Comparison of ENCODE assay signal across 22 cellular contexts in genomic region chr19:40995355-40995754, GRCh38. TPM values are rescaled to one million over a fixed set of nuclear protein-coding genes. Genes with fewer than 3 reads are reported as not detected.
DNase-seq lines count a peak whose midpoint lies in the region; ATAC-seq lines count a peak whose summit lies in the region.
"Had no signal": no experiment of that assay in that cellular context is flagged by ENCODE, and none has a peak within 500 bp of the region (broad histone marks: within the 10 kb centered on the region; RNA-seq: fewer than 3 reads in every experiment).

No MANE protein-coding gene starts in this region.

- POLR2A ChIA-PET in activated CD4-positive, alpha-beta T cell treated with anti-CD3 and anti-CD28 coated beads for 36 hours (lab: Charles Lee): no interaction called here

- H3K4me1 Mint-ChIP-seq in activated CD4-positive, alpha-beta T cell treated with anti-CD3 and anti-CD28 coated beads for 36 hours: peaks cover 8% of the 10 kb centered on the region
- H3K4me1 Mint-ChIP-seq in stimulated activated naive CD8-positive, alpha-beta T cell treated with anti-CD3 and anti-CD28 coated beads, Interleukin-15, amount 100 ng/mL, for 72 hours: peaks cover 7% of the 10 kb centered on the region
- H3K4me1 Mint-ChIP-seq: CD8-positive, alpha-beta memory T cell had no signal

- CTCF ChIA-PET in activated CD4-positive, alpha-beta T cell treated with anti-CD3 and anti-CD28 coated beads for 36 hours (lab: Charles Lee): no interaction called here

- ATAC-seq in activated CD4-positive, alpha-beta T cell treated with anti-CD3 and anti-CD28 coated beads for 36 hours: peak; percentile 89
- ATAC-seq in stimulated activated naive CD8-positive, alpha-beta T cell treated with anti-CD3 and anti-CD28 coated beads, Interleukin-15, Interleukin-2, amounts not matched to agents 100 U/mL and 50 U/mL, for 24 hours: peak; percentile 63
- no peak for ATAC-seq in stimulated activated naive CD8-positive, alpha-beta T cell treated with anti-CD3 and anti-CD28 coated beads, Interleukin-15, amount 100 ng/mL, for 72 hours
- ATAC-seq in esophagus mucosa (peak; percentile 72), GM21381 (IDR thresholded peaks at IDR 0.05; ENCODE audit: unreplicated experiment) (no peak), GM21526 (IDR thresholded peaks at IDR 0.05; ENCODE audit: low FRiP score, unreplicated experiment) (no peak), left lobe of liver (no peak)
- ATAC-seq: GM12878, GM23338, Panc1 had no signal

- DNase-seq in activated CD4-positive, alpha-beta T cell treated with anti-CD3 and anti-CD28 coated beads for 36 hours: no peak
- DNase-seq in activated CD4-positive, alpha-beta T cell treated with anti-CD3 and anti-CD28 coated beads, Interleukin-2, amount 50 U/mL, for 1 hour: no peak
- no peak for DNase-seq in stimulated activated naive CD8-positive, alpha-beta T cell treated with anti-CD3 and anti-CD28 coated beads, Interleukin-15, Interleukin-2, amounts not matched to agents 100 U/mL and 50 U/mL, for 24 hours
- DNase-seq in stimulated activated naive CD8-positive, alpha-beta T cell treated with anti-CD3 and anti-CD28 coated beads, Interleukin-15, amount 100 ng/mL, for 72 hours: no peak
- no peak for DNase-seq in left lobe of liver (ENCODE audit: low spot score)
- DNase-seq: 8988T; CD8-positive, alpha-beta memory T cell; DMS79 treated with DMSO at 0.1 percent for 48 hours; KG1; NCI-H1092 treated with DMSO at 0.1 percent for 48 hours; NCI-H1694 treated with DMSO at 0.1 percent for 48 hours; NCI-H2107; NCI-H2227 treated with DMSO at 0.1 percent for 48 hours; NCI-H524; Right ventricle myocardium superior had no signal

- no peak overlapping the region for H3K27ac Mint-ChIP-seq in activated CD4-positive, alpha-beta T cell treated with anti-CD3 and anti-CD28 coated beads for 36 hours
- no peak overlapping the region for H3K27ac Mint-ChIP-seq in stimulated activated naive CD8-positive, alpha-beta T cell treated with anti-CD3 and anti-CD28 coated beads, Interleukin-15, amount 100 ng/mL, for 72 hours
- H3K27ac Mint-ChIP-seq: CD8-positive, alpha-beta memory T cell; GM23338 had no signal

- H3K9me3 Mint-ChIP-seq in activated CD4-positive, alpha-beta T cell treated with anti-CD3 and anti-CD28 coated beads for 36 hours (ENCODE audit: low read depth): no peaks in the 10 kb centered on the region
- no peaks in the 10 kb centered on the region for H3K9me3 Mint-ChIP-seq in stimulated activated naive CD8-positive, alpha-beta T cell treated with anti-CD3 and anti-CD28 coated beads, Interleukin-15, amount 100 ng/mL, for 72 hours

- intact Hi-C loops in activated CD4-positive, alpha-beta T cell treated with anti-CD3 and anti-CD28 coated beads for 36 hours (cut with DNase I, micrococcal nuclease): no loop called here

- peaks cover 10% of the 10 kb centered on the region for H3K27me3 Mint-ChIP-seq in activated CD4-positive, alpha-beta T cell treated with anti-CD3 and anti-CD28 coated beads for 36 hours
- H3K27me3 Mint-ChIP-seq in stimulated activated naive CD8-positive, alpha-beta T cell treated with anti-CD3 and anti-CD28 coated beads, Interleukin-15, amount 100 ng/mL, for 72 hours: no peaks in the 10 kb centered on the region

- no peaks in the 10 kb centered on the region for H3K36me3 Mint-ChIP-seq in activated CD4-positive, alpha-beta T cell treated with anti-CD3 and anti-CD28 coated beads for 36 hours (ENCODE audit: low read depth)
- H3K36me3 Mint-ChIP-seq: CD8-positive, alpha-beta memory T cell had no signal

- H3K4me3 Mint-ChIP-seq in activated CD4-positive, alpha-beta T cell treated with anti-CD3 and anti-CD28 coated beads for 36 hours: no peak overlapping the region
- H3K4me3 Mint-ChIP-seq in stimulated activated naive CD8-positive, alpha-beta T cell treated with anti-CD3 and anti-CD28 coated beads, Interleukin-15, amount 100 ng/mL, for 72 hours: no peak overlapping the region
- H3K4me3 Mint-ChIP-seq: CD8-positive, alpha-beta memory T cell; GM23338 had no signal

RNA-seq across cellular contexts. Expression of gene CYP2B6, which starts 4.3 kb away (rescaled TPM):
- total RNA-seq in activated CD4-positive, alpha-beta T cell treated with anti-CD3 and anti-CD28 coated beads for 36 hours: not detected
- total RNA-seq in esophagus mucosa: not detected
- 801 TPM for total RNA-seq in left lobe of liver
- total RNA-seq: CD8-positive, alpha-beta memory T cell; M059J had no signal

Comparison
In these comparisons a context has a peak if more than half of its experiments do, and no peak if none do; other contexts are left out.
1. ATAC-seq: peak in activated CD4-positive, alpha-beta T cell treated with anti-CD3 and anti-CD28 coated beads for 36 hours (single experiment), stimulated activated naive CD8-positive, alpha-beta T cell treated with anti-CD3 and anti-CD28 coated beads, Interleukin-15, Interleukin-2, amounts not matched to agents 100 U/mL and 50 U/mL, for 24 hours (single experiment) and esophagus mucosa (single experiment); none in stimulated activated naive CD8-positive, alpha-beta T cell treated with anti-CD3 and anti-CD28 coated beads, Interleukin-15, amount 100 ng/mL, for 72 hours (single experiment), GM21381 (single experiment), GM21526 (single experiment) and left lobe of liver (single experiment).
2. RNA of gene CYP2B6, which starts 4.3 kb away (total RNA-seq): 801 TPM in left lobe of liver (single experiment); not detected in esophagus mucosa (single experiment) and not detected in activated CD4-positive, alpha-beta T cell treated with anti-CD3 and anti-CD28 coated beads for 36 hours; every median in the first group is over 100 times any median in the second.